ENCODE assay signal across 15 cellular contexts in genomic region chr6:115885636-115886366, GRCh38.
DNase-seq lines count a peak whose midpoint lies in the region; ATAC-seq and TF ChIP-seq lines count a peak whose summit lies in the region.
"Had no signal": no experiment of that assay in that cellular context is flagged by ENCODE, and none has a peak within 500 bp of the region (broad histone marks: within the 10 kb centered on the region; RNA-seq: fewer than 3 reads in every experiment).

No MANE protein-coding gene starts in this region.

- intact Hi-C loops in left colon (cut with DNase I, micrococcal nuclease): no loop called here

- ATAC-seq in GM19351 (IDR thresholded peaks at IDR 0.05; ENCODE audit: unreplicated experiment) (peak; percentile 60), GM21825 (IDR thresholded peaks at IDR 0.05; ENCODE audit: unreplicated experiment) (peak; percentile 59), HG03095 (IDR thresholded peaks at IDR 0.05; ENCODE audit: unreplicated experiment) (peak; percentile 59), HG03439 (IDR thresholded peaks at IDR 0.05; ENCODE audit: unreplicated experiment) (no peak), left colon (no peak)
- ATAC-seq: A549; activated CD8-positive, alpha-beta T cell treated with anti-CD3 and anti-CD28 coated beads for 36 hours; esophagus mucosa; left cardiac atrium had no signal

- no peak overlapping the region for H3K4me3 ChIP-seq in GM12865 (ENCODE audit: low read depth, low read length)
- H3K4me3 ChIP-seq: A549 had no signal

- DNase-seq in GM12865 (ENCODE audit: low read depth) (peak; percentile 62), Ammon's horn (ENCODE audit: low spot score) (no peak), left colon (no peak), NCI-H2081 (lab: John Stamatoyannopoulos, UW) (no peak)
- DNase-seq: activated CD8-positive, alpha-beta T cell treated with anti-CD3 and anti-CD28 coated beads for 36 hours; activated gamma-delta T cell treated with Interleukin-2 at 50 U/mL for 16 hours; CD4-positive, alpha-beta memory T cell; EL; left cardiac atrium had no signal

- TF ChIP-seq CTCF in GM12865 (IDR thresholded peaks at IDR 0.05; ENCODE audit: insufficient read depth, low read depth, low read length, missing control alignments): no peak

Comparison
In these comparisons a context has a peak if more than half of its experiments do, and no peak if none do; other contexts are left out.
1. ATAC-seq: peak in GM19351 (single experiment), GM21825 (single experiment) and HG03095 (single experiment); none in HG03439 (single experiment) and left colon (single experiment).